Comparison of ENCODE assay signal across 20 cellular contexts in the genomic region with DNA sequence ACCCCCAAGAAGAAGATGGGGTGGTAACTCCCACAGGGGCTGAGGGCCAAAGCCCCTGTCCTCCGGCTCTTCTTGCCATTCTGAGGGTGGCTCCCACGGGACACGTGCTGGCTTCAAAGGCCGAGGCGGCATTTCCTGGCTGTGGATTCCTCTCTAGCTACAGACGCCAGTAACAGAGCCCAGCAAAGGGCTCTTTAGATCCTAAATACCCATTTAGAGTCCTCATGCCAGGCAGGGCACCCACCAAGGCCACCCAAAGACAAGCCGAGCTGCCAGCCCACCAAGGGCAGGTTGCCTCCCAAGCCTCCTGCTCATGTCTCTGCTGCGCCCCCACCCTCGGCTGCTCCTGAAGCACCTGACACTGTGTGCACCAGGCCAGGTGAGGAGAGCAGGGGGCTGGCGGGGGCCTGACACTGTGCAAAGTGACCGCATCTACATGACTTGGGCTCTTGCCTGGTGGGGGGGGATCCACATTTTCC.
"Had no signal": no experiment of that assay in that cellular context is flagged by ENCODE, and none has a peak within 500 bp of the region (broad histone marks: within the 10 kb centered on the region; RNA-seq: fewer than 3 reads in every experiment).

No MANE protein-coding gene starts in this region.

- H3K27me3 ChIP-seq: MG63, Peyer's patch had no signal

- H3K27ac ChIP-seq: Peyer's patch had no signal

- DNase-seq: activated CD4-positive, alpha-beta T cell treated with anti-CD3 and anti-CD28 coated beads for 48 hours; activated CD4-positive, alpha-beta T cell treated with anti-CD3 and anti-CD28 coated beads, Interleukin-2, amount 50 U/mL, for 4 hours; activated CD4-positive, CD25-positive, alpha-beta regulatory T cell treated with anti-CD3 and anti-CD28 coated beads, Interleukin-2, amount 50 U/mL, for 72 hours; activated CD8-positive, alpha-beta memory T cell treated with anti-CD3 and anti-CD28 coated beads, Interleukin-2, amount 10 ng/mL, durations not matched to agents 7 days and 5 days; activated effector memory CD4-positive, alpha-beta T cell treated with anti-CD3 and anti-CD28 coated beads, Interleukin-2, amount 50 U/mL, for 16 hours; activated naive CD4-positive, alpha-beta T cell treated with anti-CD3 and anti-CD28 coated beads for 36 hours; activated T-cell treated with anti-CD3 and anti-CD28 coated beads, Interleukin-2, amount 50 U/mL, for 24 hours; amygdala; MG63; MV-4-11; NCI-H1092 treated with DMSO at 0.1 percent for 48 hours; NCI-H1417 treated with DMSO at 0.1 percent for 48 hours; NCI-H1694 treated with DMSO at 0.1 percent for 48 hours; NCI-H2081; NCI-H524; Peyer's patch; SHP77; T-helper 17 cell; T-helper 9 cell had no signal

- FAIRE-seq: astrocyte had no signal

- H3K4me3 ChIP-seq: MG63, Peyer's patch had no signal

- H3K9me3 ChIP-seq: MG63, Peyer's patch had no signal
